In genomic region chr5:38640012-38640395, GRCh38 we compare ENCODE assay signal across 18 cellular contexts.
A peak's percentile ranks its signal among the peaks of the same experiment; 100 is the strongest.
DNase-seq lines count a peak whose midpoint lies in the region; ATAC-seq and TF ChIP-seq lines count a peak whose summit lies in the region.
"Had no signal": no experiment of that assay in that cellular context is flagged by ENCODE, and none has a peak within 500 bp of the region (broad histone marks: within the 10 kb centered on the region; RNA-seq: fewer than 3 reads in every experiment).

No MANE protein-coding gene starts in this region.

- no peaks in the 10 kb centered on the region for H3K79me2 ChIP-seq in GM23338 (replicated peaks; ENCODE audit: insufficient read depth)
- no peaks in the 10 kb centered on the region for H3K79me2 ChIP-seq in PC-3 (ENCODE audit: low read length)
- H3K79me2 ChIP-seq: parathyroid adenoma had no signal

- no peaks in the 10 kb centered on the region for H3K36me3 Mint-ChIP-seq in GM23338 (ENCODE audit: low read depth)
- H3K36me3 Mint-ChIP-seq in activated T-helper 1 cell treated with anti-CD3 and anti-CD28 coated beads, Interleukin-12 subunit alpha, Interleukin-12 subunit beta, Interleukin-2, Interleukin-4 antibody, amounts not matched to agents 30 ng/mL and 10 ng/mL and 1 ng/mL, durations not matched to agents 14 hours and 24 hours and 36 hours (ENCODE audit: low read depth), result no peaks in the 10 kb centered on the region
- H3K36me3 Mint-ChIP-seq in T-cell, result no peaks in the 10 kb centered on the region
- H3K36me3 Mint-ChIP-seq: naive B cell had no signal

- intact Hi-C loops in PC-3 (cut with micrococcal nuclease), result no loop called here
- intact Hi-C loops in activated T-helper 1 cell treated with anti-CD3 and anti-CD28 coated beads, Interleukin-12 subunit alpha, Interleukin-12 subunit beta, Interleukin-2, Interleukin-4 antibody, amounts not matched to agents 30 ng/mL and 10 ng/mL and 1 ng/mL, durations not matched to agents 14 hours and 24 hours and 36 hours (cut with micrococcal nuclease), result no loop called here

- H3K9me2 ChIP-seq in GM23338 (ENCODE audit: insufficient read depth), result peaks cover 18% of the 10 kb centered on the region; the same call in 1 of the 2 replicates
- no peaks in the 10 kb centered on the region for H3K9me2 ChIP-seq in PC-3 (replicated peaks; ENCODE audit: low read length)

- DNase-seq in GM23338 (ENCODE audit: low spot score) (no peak), PC-3 (no peak), fibroblast of gingiva (ENCODE audit: low read depth) (peak; percentile 32), omental fat pad (ENCODE audit: low spot score) (no peak), NCI-H526 (lab: John Stamatoyannopoulos, UW) (no peak), T-cell (no peak)
- DNase-seq in activated T-helper 1 cell treated with anti-CD3 and anti-CD28 coated beads, Interleukin-12 subunit alpha, Interleukin-12 subunit beta, Interleukin-2, Interleukin-4 antibody, amounts not matched to agents 30 ng/mL and 10 ng/mL and 1 ng/mL, durations not matched to agents 14 hours and 24 hours and 36 hours (ENCODE audit: low spot score), result no peak
- DNase-seq: activated CD4-positive, alpha-beta T cell treated with anti-CD3 and anti-CD28 coated beads, Interleukin-2, amount 50 U/mL, for 4 hours; aorta; GDM1; glutamatergic neuron; mammary epithelial cell; naive B cell; Right ventricle myocardium superior; small intestine; stimulated activated CD4-positive, alpha-beta T cell treated with anti-CD3 and anti-CD28 coated beads, Interleukin-4, amount 100 ng/mL, for 24 hours had no signal

- H3K4me3 ChIP-seq in GM23338 (no peak overlapping the region), PC-3 (ENCODE audit: low read length) (no peak overlapping the region)

- H3K4me1 Mint-ChIP-seq in GM23338 (no peaks in the 10 kb centered on the region), T-cell (no peaks in the 10 kb centered on the region)
- H3K4me1 Mint-ChIP-seq in activated T-helper 1 cell treated with anti-CD3 and anti-CD28 coated beads, Interleukin-12 subunit alpha, Interleukin-12 subunit beta, Interleukin-2, Interleukin-4 antibody, amounts not matched to agents 30 ng/mL and 10 ng/mL and 1 ng/mL, durations not matched to agents 14 hours and 24 hours and 36 hours (ENCODE audit: low read depth), result no peaks in the 10 kb centered on the region
- H3K4me1 Mint-ChIP-seq: naive B cell had no signal

- no peaks in the 10 kb centered on the region for H3F3A ChIP-seq in GM23338 (replicated peaks; ENCODE audit: low read depth)
- H3F3A ChIP-seq in PC-3 (ENCODE audit: low read length, unreplicated experiment), result no peaks in the 10 kb centered on the region

- H4K20me1 ChIP-seq in GM23338 (replicated peaks; ENCODE audit: insufficient read depth) (no peaks in the 10 kb centered on the region), PC-3 (ENCODE audit: low read length) (no peaks in the 10 kb centered on the region)

- no peaks in the 10 kb centered on the region for H3K9me3 ChIP-seq in PC-3 (ENCODE audit: low read length)

- H3K27me3 Mint-ChIP-seq in GM23338 (ENCODE audit: insufficient read depth, low read depth, poor library complexity) (no peaks in the 10 kb centered on the region), T-cell (peaks cover 14 to 24% of the 10 kb centered on the region in 2 donors)
- no peaks in the 10 kb centered on the region for H3K27me3 Mint-ChIP-seq in activated T-helper 1 cell treated with anti-CD3 and anti-CD28 coated beads, Interleukin-12 subunit alpha, Interleukin-12 subunit beta, Interleukin-2, Interleukin-4 antibody, amounts not matched to agents 30 ng/mL and 10 ng/mL and 1 ng/mL, durations not matched to agents 14 hours and 24 hours and 36 hours (ENCODE audit: insufficient read depth)

- H2AFZ ChIP-seq in GM23338 (0 out of 2 replicates have a peak overlapping the region, but pooled peaks have one; percentile 59), PC-3 (ENCODE audit: low read length) (no peak overlapping the region)
- H2AFZ ChIP-seq: parathyroid adenoma had no signal

- POLR2A ChIA-PET in PC-3 (lab: Charles Lee; ENCODE audit: unreplicated experiment) (no interaction called here), T-cell (lab: Charles Lee) (no interaction called here)

- no peak overlapping the region for H3K4me3 Mint-ChIP-seq in GM23338
- H3K4me3 Mint-ChIP-seq in activated T-helper 1 cell treated with anti-CD3 and anti-CD28 coated beads, Interleukin-12 subunit alpha, Interleukin-12 subunit beta, Interleukin-2, Interleukin-4 antibody, amounts not matched to agents 30 ng/mL and 10 ng/mL and 1 ng/mL, durations not matched to agents 14 hours and 24 hours and 36 hours, result no peak overlapping the region
- H3K4me3 Mint-ChIP-seq in T-cell, result no peak overlapping the region
- H3K4me3 Mint-ChIP-seq: naive B cell had no signal

- no peaks in the 10 kb centered on the region for H3K9me3 Mint-ChIP-seq in GM23338
- peaks cover 11% of the 10 kb centered on the region for H3K9me3 Mint-ChIP-seq in activated T-helper 1 cell treated with anti-CD3 and anti-CD28 coated beads, Interleukin-12 subunit alpha, Interleukin-12 subunit beta, Interleukin-2, Interleukin-4 antibody, amounts not matched to agents 30 ng/mL and 10 ng/mL and 1 ng/mL, durations not matched to agents 14 hours and 24 hours and 36 hours
- no peaks in the 10 kb centered on the region for H3K9me3 Mint-ChIP-seq in T-cell

- H3K27ac ChIP-seq in GM23338 (ENCODE audit: low read depth), result no peak overlapping the region
- no peak overlapping the region for H3K27ac ChIP-seq in PC-3 (ENCODE audit: low read length)
- H3K27ac ChIP-seq: parathyroid adenoma had no signal

- no peaks in the 10 kb centered on the region for H3K27me3 ChIP-seq in GM23338 (ENCODE audit: insufficient read depth)
- H3K27me3 ChIP-seq in PC-3 (ENCODE audit: low read length), result no peaks in the 10 kb centered on the region

- H3K27ac Mint-ChIP-seq in GM23338 (no peak overlapping the region), T-cell (no peak overlapping the region)
- no peak overlapping the region for H3K27ac Mint-ChIP-seq in activated T-helper 1 cell treated with anti-CD3 and anti-CD28 coated beads, Interleukin-12 subunit alpha, Interleukin-12 subunit beta, Interleukin-2, Interleukin-4 antibody, amounts not matched to agents 30 ng/mL and 10 ng/mL and 1 ng/mL, durations not matched to agents 14 hours and 24 hours and 36 hours
- H3K27ac Mint-ChIP-seq: naive B cell had no signal

- BruUV-seq in PC-3 (replicated peaks; lab: Mats Ljungman, UMichigan), result no TSS peak

- H3K4me2 ChIP-seq in GM23338 (no peak overlapping the region), PC-3 (ENCODE audit: low read length) (no peak overlapping the region)

- H3K4me1 ChIP-seq in GM23338 (ENCODE audit: insufficient read depth) (no peaks in the 10 kb centered on the region), PC-3 (ENCODE audit: insufficient read depth, low read length) (peaks cover 8% of the 10 kb centered on the region; the same call in 1 of the 2 replicates)

- ATAC-seq in GM23338 (no peak), PC-3 (peak; percentile 40; the same call in 1 of the 2 replicates), omental fat pad (ENCODE audit: low FRiP score) (peak; percentile 69), HG03354 (IDR thresholded peaks at IDR 0.05; ENCODE audit: poor library complexity, severe bottlenecking, unreplicated experiment) (no peak), T-cell (replicated peaks in 1 of 4) (no peak)

- CTCF ChIA-PET in PC-3 (lab: Charles Lee) (interaction anchor here (0.6 kb wide), 3 partner anchors 9 to 115 kb away, joined by 3 read pairs; no protein-coding TSS in a partner anchor), T-cell (lab: Charles Lee) (no interaction called here)

- no peaks in the 10 kb centered on the region for H3K36me3 ChIP-seq in GM23338 (ENCODE audit: insufficient read depth)
- no peaks in the 10 kb centered on the region for H3K36me3 ChIP-seq in PC-3 (ENCODE audit: low read depth, low read length)

- TF ChIP-seq CTCF in GM23338 (conservative IDR thresholded peaks at IDR 0.05; ENCODE audit: low read depth in 2 of 2), result no peak
- TF ChIP-seq CTCF in PC-3 (conservative IDR thresholded peaks at IDR 0.05; ENCODE audit: low read depth, low read length), result no peak
- no peak for TF ChIP-seq CTCF in omental fat pad (IDR thresholded peaks at IDR 0.05)

- H3K9ac ChIP-seq in PC-3 (ENCODE audit: low read length), result no peak overlapping the region
- H3K9ac ChIP-seq: parathyroid adenoma had no signal

TF ChIP-seq in GM23338, 12 proteins besides CTCF, POLR2A, EP300 and RAD21 (continues in another document):
- no peak for TF ChIP-seq CREB1 (CRISPR knock-in tag; IDR thresholded peaks at IDR 0.05; ENCODE audit: low read depth)
- TF ChIP-seq POLR2AphosphoS5 (IDR thresholded peaks at IDR 0.05; ENCODE audit: low read depth), result no peak
- TF ChIP-seq EZH2 (IDR thresholded peaks at IDR 0.05; ENCODE audit: low read depth, unreplicated experiment), result no peak
- no peak for TF ChIP-seq ZNF331 (CRISPR knock-in tag; IDR thresholded peaks at IDR 0.05; ENCODE audit: low read depth)
- TF ChIP-seq REST (IDR thresholded peaks at IDR 0.05; ENCODE audit: unreplicated experiment), result no peak
- no peak for TF ChIP-seq STAT1 (IDR thresholded peaks at IDR 0.05; ENCODE audit: unreplicated experiment)

Comparison
In these comparisons a context has a peak if more than half of its experiments do, and no peak if none do; other contexts are left out.
1. ATAC-seq: peak in PC-3 (single experiment) and omental fat pad (single experiment); none in GM23338 (single experiment), HG03354 (single experiment) and T-cell (0 of 4).